8 cellular contexts compared by ENCODE assay signal in the genomic region with DNA sequence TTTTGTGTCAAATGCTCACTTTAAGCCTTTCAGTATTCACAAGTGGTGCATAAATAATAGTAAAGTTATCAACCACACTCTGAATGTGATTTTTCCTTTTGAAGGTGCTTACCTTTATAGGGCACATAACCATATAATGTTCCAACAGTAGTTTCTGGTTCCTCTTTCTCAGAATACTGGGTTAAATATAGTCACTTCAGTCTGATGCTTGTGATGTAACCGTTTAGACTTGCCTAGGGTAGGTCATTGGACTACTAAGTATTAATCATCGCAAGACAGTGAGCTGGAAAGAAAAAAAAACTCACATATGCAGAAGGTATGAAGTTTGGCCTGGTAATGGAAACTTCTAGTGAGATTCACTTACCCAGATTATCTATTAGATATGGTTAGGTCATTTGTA. TPM values are rescaled to one million over a fixed set of nuclear protein-coding genes. Genes with fewer than 3 reads are reported as not detected.
A peak's percentile ranks its signal among the peaks of the same experiment; 100 is the strongest.
DNase-seq lines count a peak whose midpoint lies in the region; ATAC-seq and TF ChIP-seq lines count a peak whose summit lies in the region.

No MANE protein-coding gene starts in this region.

- no peak overlapping the region for H3K4me3 Mint-ChIP-seq in activated naive CD4-positive, alpha-beta T cell treated with anti-CD3 and anti-CD28 coated beads for 36 hours
- no peak overlapping the region for H3K4me3 Mint-ChIP-seq in endothelial cell (ENCODE audit: unreplicated experiment)

- peaks cover 25% of the 10 kb centered on the region for H3K36me3 Mint-ChIP-seq in activated naive CD4-positive, alpha-beta T cell treated with anti-CD3 and anti-CD28 coated beads for 36 hours (ENCODE audit: low read depth)
- H3K36me3 Mint-ChIP-seq in endothelial cell (ENCODE audit: low read depth, unreplicated experiment) = no peaks in the 10 kb centered on the region

- H3K27ac Mint-ChIP-seq in activated naive CD4-positive, alpha-beta T cell treated with anti-CD3 and anti-CD28 coated beads for 36 hours = peak overlapping the region; percentile 73
- H3K27ac Mint-ChIP-seq in endothelial cell (ENCODE audit: unreplicated experiment) = no peak overlapping the region

- peaks cover 1% of the 10 kb centered on the region for H3K27me3 Mint-ChIP-seq in activated naive CD4-positive, alpha-beta T cell treated with anti-CD3 and anti-CD28 coated beads for 36 hours (ENCODE audit: low read depth)
- peaks cover 2% of the 10 kb centered on the region for H3K27me3 Mint-ChIP-seq in endothelial cell (ENCODE audit: unreplicated experiment)

- CTCF ChIA-PET in activated naive CD4-positive, alpha-beta T cell treated with anti-CD3 and anti-CD28 coated beads for 36 hours (lab: Charles Lee) = no interaction called here

- intact Hi-C loops in activated naive CD4-positive, alpha-beta T cell treated with anti-CD3 and anti-CD28 coated beads for 36 hours (cut with micrococcal nuclease) = loop anchor here (1.0 to 10.0 kb wide), 4 partner anchors 17 to 1245 kb away; no protein-coding TSS in a partner anchor
- intact Hi-C loops in posterior cingulate gyrus (cut with DNase I) = no loop called here

- peak; percentile 45 for ATAC-seq in HG02981 (IDR thresholded peaks at IDR 0.05; ENCODE audit: unreplicated experiment)

- peaks cover 38% of the 10 kb centered on the region for H3K4me1 Mint-ChIP-seq in activated naive CD4-positive, alpha-beta T cell treated with anti-CD3 and anti-CD28 coated beads for 36 hours (ENCODE audit: low read depth)
- H3K4me1 Mint-ChIP-seq in endothelial cell (ENCODE audit: unreplicated experiment) = peaks cover 9% of the 10 kb centered on the region

- DNase-seq in activated naive CD4-positive, alpha-beta T cell treated with anti-CD3 and anti-CD28 coated beads for 36 hours = no peak
- no peak for DNase-seq in activated naive CD4-positive, alpha-beta T cell treated with Interleukin-2 at 50 U/mL for 16 hours
- peak; percentile 42 for DNase-seq in RPMI8226
- peak; percentile 63 for DNase-seq in pons (ENCODE audit: low spot score)
- no peak for DNase-seq in posterior cingulate gyrus
- no peak for DNase-seq in C1 segment of cervical spinal cord (lab: John Stamatoyannopoulos, UW)
- DNase-seq in endothelial cell (ENCODE audit: low spot score) = no peak

- H3K9me3 Mint-ChIP-seq in activated naive CD4-positive, alpha-beta T cell treated with anti-CD3 and anti-CD28 coated beads for 36 hours = no peaks in the 10 kb centered on the region
- no peaks in the 10 kb centered on the region for H3K9me3 Mint-ChIP-seq in endothelial cell (ENCODE audit: unreplicated experiment)

- TF ChIP-seq CTCF in endothelial cell (IDR thresholded peaks at IDR 0.05; ENCODE audit: unreplicated experiment) = no peak

RNA-seq across cellular contexts. Expression of a gene that starts 1.9 kb away (rescaled TPM):
- total RNA-seq in activated naive CD4-positive, alpha-beta T cell treated with anti-CD3 and anti-CD28 coated beads for 36 hours = 1 to 10 TPM; 6.8 to 7.4 TPM
- 6.3 TPM for total RNA-seq in endothelial cell (ENCODE audit: unreplicated experiment)

Comparison
In these comparisons a context has a peak if more than half of its experiments do, and no peak if none do; other contexts are left out.
1. DNase-seq: peak in RPMI8226 (single experiment) and pons (single experiment); none in activated naive CD4-positive, alpha-beta T cell treated with anti-CD3 and anti-CD28 coated beads for 36 hours (single experiment), activated naive CD4-positive, alpha-beta T cell treated with Interleukin-2 at 50 U/mL for 16 hours (single experiment), posterior cingulate gyrus (0 of 10), C1 segment of cervical spinal cord (0 of 14) and endothelial cell (single experiment).